ENCODE assay signal across 8 cellular contexts in genomic region chr15:77014137-77015081, GRCh38. TPM values are rescaled to one million over a fixed set of nuclear protein-coding genes. Genes with fewer than 3 reads are reported as not detected.
DNase-seq lines count a peak whose midpoint lies in the region; ATAC-seq, FAIRE-seq and TF ChIP-seq lines count a peak whose summit lies in the region.

No MANE protein-coding gene starts in this region.

- H3K9me2 ChIP-seq in GM23338 (ENCODE audit: insufficient read depth) = no peaks in the 10 kb centered on the region

- no peaks in the 10 kb centered on the region for H3F3A ChIP-seq in GM23338 (replicated peaks; ENCODE audit: low read depth)

- intact Hi-C loops in heart left ventricle (cut with DNase I) (no loop called here), left ventricle myocardium inferior (cut with micrococcal nuclease) (no loop called here), K562 (cut with micrococcal nuclease) (no loop called here), aorta (cut with DNase I) (no loop called here), mammary epithelial cell (cut with micrococcal nuclease) (no loop called here)

- H3K27ac ChIP-seq in heart left ventricle (peak overlapping the region in 1 of 12 donors; percentile 77), left ventricle myocardium inferior (replicated peaks) (no peak overlapping the region), K562 (ENCODE audit: extremely low read depth, low read depth, low read length) (no peak overlapping the region), aorta (ENCODE audit: low read depth in 1 of 2, low read length in 2 of 2) (no peak overlapping the region), GM23338 (ENCODE audit: low read depth) (no peak overlapping the region), mammary epithelial cell (ENCODE audit: insufficient read depth, low read depth, low read length) (no peak overlapping the region)

- H3K4me3 ChIP-seq in heart left ventricle = no peak overlapping the region
- H3K4me3 ChIP-seq in left ventricle myocardium inferior = no peak overlapping the region
- H3K4me3 ChIP-seq in K562 = no peak overlapping the region
- no peak overlapping the region for H3K4me3 ChIP-seq in aorta (ENCODE audit: low read length in 2 of 2)
- H3K4me3 ChIP-seq in GM23338 = no peak overlapping the region
- H3K4me3 ChIP-seq in mammary epithelial cell (replicated peaks in 1 of 3; ENCODE audit: insufficient read depth in 1 of 3, low read depth in 2 of 3, low read length in 3 of 3) = no peak overlapping the region

- POLR2A ChIA-PET in K562 (lab: Yijun Ruan, JAX) = interaction anchor here (0.6 kb wide), 1 partner anchor 946 kb away, joined by 4 read pairs; no protein-coding TSS in a partner anchor

- H3K27me3 Mint-ChIP-seq in GM23338 (ENCODE audit: insufficient read depth, low read depth, poor library complexity) = peaks cover 10% of the 10 kb centered on the region

- 85 to 90% (median 89%) methylated on average over 22 to 23 of the region's 23 CpGs for WGBS in heart left ventricle, 4 donors
- WGBS in K562 (ENCODE audit: insufficient coverage, low coverage, missing lambda C conversion rate) = 15% methylated on average over 22 of the region's 23 CpGs
- WGBS in aorta, 2 donors = 88 to 90% methylated on average over 23 of the region's 23 CpGs
- WGBS in mammary epithelial cell (ENCODE audit: low coverage, missing lambda C conversion rate) = 85% methylated on average over 19 of the region's 23 CpGs

- no peak overlapping the region for H2AFZ ChIP-seq in K562 (ENCODE audit: low read depth, low read length)
- H2AFZ ChIP-seq in GM23338 = no peak overlapping the region
- no peak overlapping the region for H2AFZ ChIP-seq in mammary epithelial cell (ENCODE audit: low read depth, low read length)

- H3K79me2 ChIP-seq in K562 (ENCODE audit: control insufficient read depth, insufficient read depth, low read length) = no peaks in the 10 kb centered on the region
- no peaks in the 10 kb centered on the region for H3K79me2 ChIP-seq in GM23338 (replicated peaks; ENCODE audit: insufficient read depth)
- H3K79me2 ChIP-seq in mammary epithelial cell (ENCODE audit: insufficient read depth, low read length) = no peaks in the 10 kb centered on the region

- ATAC-seq in heart left ventricle = peak in 3 of 4 donors; percentile 47 to 60 (median 48)
- peak; percentile 57 for ATAC-seq in HG03432 (IDR thresholded peaks at IDR 0.05; ENCODE audit: unreplicated experiment)
- ATAC-seq in K562 = no peak
- no peak for ATAC-seq in aorta (ENCODE audit: low FRiP score)
- no peak for ATAC-seq in GM23338

- DNase-seq in heart left ventricle (peak in 3 of 5 donors; percentile 47 to 69 (median 62)), left ventricle myocardium inferior (no peak), K562 (ENCODE audit: extremely low read depth in 1 of 4, low spot score in 3 of 4) (no peak), aorta (peak; percentile 71 to 73), GM23338 (ENCODE audit: low spot score) (no peak), NCI-H82 treated with DMSO at 0.1 percent for 48 hours (lab: John Stamatoyannopoulos, UW; ENCODE audit: unreplicated experiment) (no peak), mammary epithelial cell (no peak)

- H3K9me3 Mint-ChIP-seq in GM23338 = no peaks in the 10 kb centered on the region

- H3K4me3 Mint-ChIP-seq in GM23338 = no peak overlapping the region

- no peak overlapping the region for H3K9ac ChIP-seq in K562 (ENCODE audit: insufficient read depth in 1 of 2, low read depth in 2 of 2, low read length in 2 of 2)
- no peak overlapping the region for H3K9ac ChIP-seq in mammary epithelial cell (ENCODE audit: insufficient read depth, low read length)

- H3K9me1 ChIP-seq in K562 (ENCODE audit: control insufficient read depth, insufficient read depth, low read length) = no peaks in the 10 kb centered on the region

- H3K9me3 ChIP-seq in heart left ventricle = no peaks in the 10 kb centered on the region
- no peaks in the 10 kb centered on the region for H3K9me3 ChIP-seq in left ventricle myocardium inferior (replicated peaks)
- H3K9me3 ChIP-seq in K562 (replicated peaks; ENCODE audit: control insufficient read depth, insufficient read depth, low read depth, low read length) = no peaks in the 10 kb centered on the region
- no peaks in the 10 kb centered on the region for H3K9me3 ChIP-seq in aorta (ENCODE audit: control insufficient read depth, low read length)
- H3K9me3 ChIP-seq in mammary epithelial cell (replicated peaks; ENCODE audit: insufficient read depth, low read length) = no peaks in the 10 kb centered on the region

- dilution Hi-C loops in mammary epithelial cell (cut with HindIII; ENCODE audit: low sequenced_read_pairs) = no loop called here

- H3K27ac Mint-ChIP-seq in GM23338 = no peak overlapping the region

- in situ Hi-C loops in K562 (cut with MboI) = no loop called here
- in situ Hi-C loops in mammary epithelial cell (cut with MboI; ENCODE audit: low sequenced_read_pairs in 2 of 2) = no loop called here

- BruUV-seq in K562 (replicated peaks; lab: Mats Ljungman, UMichigan) (no TSS peak), mammary epithelial cell (replicated peaks; lab: Mats Ljungman, UMichigan) (no TSS peak)

- H3K27me3 ChIP-seq in heart left ventricle (no peaks in the 10 kb centered on the region), left ventricle myocardium inferior (ENCODE audit: low read depth) (no peaks in the 10 kb centered on the region), K562 (ENCODE audit: control insufficient read depth in 2 of 2, insufficient read depth in 2 of 2, low read length in 2 of 2) (peaks cover 18 to 68% of the 10 kb centered on the region in 2 experiments), aorta (ENCODE audit: control insufficient read depth in 1 of 2, insufficient read depth in 2 of 2, low read length in 1 of 2) (no peaks in the 10 kb centered on the region), GM23338 (ENCODE audit: insufficient read depth) (no peaks in the 10 kb centered on the region), mammary epithelial cell (ENCODE audit: insufficient read depth, low read length) (no peaks in the 10 kb centered on the region)

- TF ChIP-seq CTCF in heart left ventricle (IDR thresholded peaks at IDR 0.05) (no peak), left ventricle myocardium inferior (IDR thresholded peaks at IDR 0.05; ENCODE audit: borderline replicate concordance) (no peak), K562 (IDR thresholded peaks at IDR 0.05 in 2 of 3, conservative IDR thresholded peaks at IDR 0.05 in 1 of 3; ENCODE audit: insufficient read depth in 2 of 3, low read depth in 1 of 3, low read length in 3 of 3) (no peak), GM23338 (conservative IDR thresholded peaks at IDR 0.05; ENCODE audit: low read depth in 2 of 2) (no peak), mammary epithelial cell (conservative IDR thresholded peaks at IDR 0.05 in 1 of 2, IDR thresholded peaks at IDR 0.05 in 1 of 2; ENCODE audit: extremely low read depth in 1 of 2, insufficient read depth in 1 of 2, low read depth in 1 of 2, low read length in 2 of 2) (no peak)

- no peaks in the 10 kb centered on the region for H3K36me3 Mint-ChIP-seq in GM23338 (ENCODE audit: low read depth)

- H3K4me2 ChIP-seq in K562 (ENCODE audit: insufficient read depth, low read length) (no peak overlapping the region), GM23338 (no peak overlapping the region), mammary epithelial cell (ENCODE audit: insufficient read depth, low read depth, low read length) (no peak overlapping the region)

- H4K20me1 ChIP-seq in K562 (replicated peaks; ENCODE audit: control insufficient read depth, insufficient read depth, low read length) = 0 out of 2 replicates have a peak, but pooled peaks cover 7% of the 10 kb centered on the region
- no peaks in the 10 kb centered on the region for H4K20me1 ChIP-seq in GM23338 (replicated peaks; ENCODE audit: insufficient read depth)
- H4K20me1 ChIP-seq in mammary epithelial cell (ENCODE audit: insufficient read depth, low read length) = no peaks in the 10 kb centered on the region

- no peak for TF ChIP-seq EP300 in K562 (IDR thresholded peaks at IDR 0.05; ENCODE audit: low read length)

- no peaks in the 10 kb centered on the region; the same call in 2 of the 3 replicates for H3K4me1 Mint-ChIP-seq in GM23338

- FAIRE-seq in K562 (lab: Jason Lieb, UNC) = no peak

- CTCF ChIA-PET in K562 (lab: Yijun Ruan, JAX; ENCODE audit: low intra/inter-chr PET ratio) (no interaction called here), mammary epithelial cell (lab: Charles Lee; ENCODE audit: low non-redundant PET) (interaction anchor here (0.6 kb wide), 1 partner anchor 939 kb away, joined by 3 read pairs; no protein-coding TSS in a partner anchor)

- H3K36me3 ChIP-seq in heart left ventricle (peaks cover 0 to 11% (median 0%) of the 10 kb centered on the region in 9 donors), left ventricle myocardium inferior (no peaks in the 10 kb centered on the region), K562 (ENCODE audit: control insufficient read depth, insufficient read depth, low read length) (no peaks in the 10 kb centered on the region), aorta (ENCODE audit: control insufficient read depth in 1 of 2, insufficient read depth in 2 of 2, low read length in 1 of 2) (no peaks in the 10 kb centered on the region), GM23338 (ENCODE audit: insufficient read depth) (no peaks in the 10 kb centered on the region), mammary epithelial cell (ENCODE audit: insufficient read depth, low read length) (no peaks in the 10 kb centered on the region)

- H3K4me1 ChIP-seq in heart left ventricle = peaks cover 0 to 81% (median 3%) of the 10 kb centered on the region in 12 donors
- peaks cover 14% of the 10 kb centered on the region for H3K4me1 ChIP-seq in left ventricle myocardium inferior
- H3K4me1 ChIP-seq in K562 (replicated peaks in 1 of 2; ENCODE audit: control insufficient read depth in 2 of 2, insufficient read depth in 2 of 2, low read length in 2 of 2) = no peaks in the 10 kb centered on the region
- no peaks in the 10 kb centered on the region for H3K4me1 ChIP-seq in aorta (ENCODE audit: control insufficient read depth in 1 of 2, insufficient read depth in 2 of 2, low read length in 2 of 2)
- H3K4me1 ChIP-seq in GM23338 (ENCODE audit: insufficient read depth) = no peaks in the 10 kb centered on the region
- no peaks in the 10 kb centered on the region for H3K4me1 ChIP-seq in mammary epithelial cell (ENCODE audit: insufficient read depth, low read length)

- no peak for TF ChIP-seq RAD21 in K562 (CRISPR knock-in tag; conservative IDR thresholded peaks at IDR 0.05 in 1 of 2, IDR thresholded peaks at IDR 0.05 in 1 of 2)

- TF ChIP-seq POLR2A in heart left ventricle (IDR thresholded peaks at IDR 0.05) (no peak), K562 (conservative IDR thresholded peaks at IDR 0.05) (no peak)

RNA-seq across cellular contexts. Expression of gene PSTPIP1, which starts 19.5 kb away (rescaled TPM):
- 10 to 100 TPM in 2 of 9 donors, 1 to 10 TPM in 7; 1.3 to 17.2 (median 2.9) TPM for total RNA-seq in heart left ventricle
- 1 to 10 TPM; 2.9 to 3.2 TPM for polyA plus RNA-seq in heart left ventricle
- 3.5 TPM for total RNA-seq in left ventricle myocardium inferior
- total RNA-seq in K562 (2011; cell fraction: chromatin; rRNA removed; ENCODE audit: low replicate concordance) = not detected in 2 replicates
- total RNA-seq in K562 (2011; cell fraction: nucleolus; rRNA removed) = not detected in 2 replicates
- total RNA-seq in K562 (2011; cell fraction: nucleoplasm; rRNA removed) = not detected in 2 replicates
- not detected in 2 replicates for total RNA-seq in K562 (2014; rRNA removed)
- total RNA-seq in K562 (2014; rRNA removed; fragmentation: Illumina TruSeq; extraction: Trizol) = not detected in 2 replicates
- not detected in 2 replicates for total RNA-seq in K562 (2015; rRNA removed; fragmentation: Illumina TruSeq; extraction: Trizol)
- 0.58 TPM in 1 of 2 replicates, not detected in the other for total RNA-seq in K562 (2021)
- not detected in 2 replicates for polyA plus RNA-seq in K562 (2011; rRNA removed)
- polyA plus RNA-seq in K562 (2011; cell fraction: cytosol; rRNA removed) = 0.12 TPM in 1 of 2 replicates, not detected in the other
- polyA plus RNA-seq in K562 (2011; cell fraction: nucleus; rRNA removed) = 0.11 and 0.15 TPM in 2 replicates
- not detected in 2 replicates for polyA plus RNA-seq in K562 (2012)
- not detected in 2 replicates for polyA plus RNA-seq in K562 (2014; fragmentation: Illumina TruSeq; extraction: Trizol)
- polyA plus RNA-seq in K562 (2014; fragmentation: Nextera tagmentation; extraction: Ambion mirVana) = not detected
- polyA plus RNA-seq in K562 (2014; rRNA removed) = not detected in 2 replicates
- polyA minus RNA-seq in K562 (2011; rRNA and poly(A)+ RNA removed) = not detected in 2 replicates
- polyA minus RNA-seq in K562 (2011; cell fraction: cytosol; rRNA and poly(A)+ RNA removed) = not detected in 2 replicates
- not detected in 2 replicates for polyA minus RNA-seq in K562 (2011; cell fraction: nucleus; rRNA and poly(A)+ RNA removed)
- total RNA-seq in aorta = 10 to 100 TPM; 14.1 to 42.9 TPM
- polyA plus RNA-seq in aorta = 10 to 100 TPM; 16.5 to 30.4 TPM
- 0.19 and 0.80 TPM in 2 replicates for total RNA-seq in GM23338 (2014; rRNA removed; shearing (Covaris generic))
- 3.7 TPM in 2 replicates for polyA plus RNA-seq in GM23338 (2016; fragmentation: Nextera tagmentation; extraction: Ambion mirVana)
- 1 to 10 TPM in 1 of 2 donors, under 1 TPM in 1; 0.67 to 3.5 TPM for total RNA-seq in mammary epithelial cell
- polyA plus RNA-seq in mammary epithelial cell = 2.1 TPM
- polyA minus RNA-seq in mammary epithelial cell = 3.3 TPM

RNA-seq across cellular contexts. Expression of gene TSPAN3, which starts 56.5 kb away (rescaled TPM):
- total RNA-seq in heart left ventricle = 100 to 1,000 TPM in 8 of 9 donors, 10 to 100 TPM in 1; 90.4 to 218 (median 133) TPM
- polyA plus RNA-seq in heart left ventricle = 100 to 1,000 TPM in 1 of 2 donors, 10 to 100 TPM in 1; 58.1 to 247 TPM
- 98.6 TPM for total RNA-seq in left ventricle myocardium inferior
- total RNA-seq in K562 (2011; cell fraction: chromatin; rRNA removed; ENCODE audit: low replicate concordance) = 90.2 and 103 TPM in 2 replicates
- 110 and 114 TPM in 2 replicates for total RNA-seq in K562 (2011; cell fraction: nucleolus; rRNA removed)
- total RNA-seq in K562 (2011; cell fraction: nucleoplasm; rRNA removed) = 163 and 180 TPM in 2 replicates
- total RNA-seq in K562 (2014; rRNA removed) = 48.5 and 51.8 TPM in 2 replicates
- 71.1 and 79.7 TPM in 2 replicates for total RNA-seq in K562 (2014; rRNA removed; fragmentation: Illumina TruSeq; extraction: Trizol)
- total RNA-seq in K562 (2015; rRNA removed; fragmentation: Illumina TruSeq; extraction: Trizol) = 69.0 and 71.4 TPM in 2 replicates
- total RNA-seq in K562 (2021) = 57.8 and 67.0 TPM in 2 replicates
- 116 and 144 TPM in 2 replicates for polyA plus RNA-seq in K562 (2011; rRNA removed)
- polyA plus RNA-seq in K562 (2011; cell fraction: cytosol; rRNA removed) = 118 and 156 TPM in 2 replicates
- 51.9 and 77.1 TPM in 2 replicates for polyA plus RNA-seq in K562 (2011; cell fraction: nucleus; rRNA removed)
- polyA plus RNA-seq in K562 (2012) = 61.0 and 74.1 TPM in 2 replicates
- 60.7 and 72.8 TPM in 2 replicates for polyA plus RNA-seq in K562 (2014; fragmentation: Illumina TruSeq; extraction: Trizol)
- 10 to 100 TPM; 14.3 to 21.2 TPM for polyA plus RNA-seq in K562 (2014; fragmentation: Nextera tagmentation; extraction: Ambion mirVana)
- 66.8 and 82.4 TPM in 2 replicates for polyA plus RNA-seq in K562 (2014; rRNA removed)
- polyA minus RNA-seq in K562 (2011; rRNA and poly(A)+ RNA removed) = 132 and 154 TPM in 2 replicates
- polyA minus RNA-seq in K562 (2011; cell fraction: cytosol; rRNA and poly(A)+ RNA removed) = 51.4 and 59.6 TPM in 2 replicates
- 12.3 and 25.8 TPM in 2 replicates for polyA minus RNA-seq in K562 (2011; cell fraction: nucleus; rRNA and poly(A)+ RNA removed)
- total RNA-seq in aorta = 100 to 1,000 TPM; 106 to 121 TPM
- polyA plus RNA-seq in aorta = 100 to 1,000 TPM; 107 to 123 TPM
- total RNA-seq in GM23338 (2014; rRNA removed; shearing (Covaris generic)) = 135 and 159 TPM in 2 replicates
- 72.2 and 72.5 TPM in 2 replicates for polyA plus RNA-seq in GM23338 (2016; fragmentation: Nextera tagmentation; extraction: Ambion mirVana)
- total RNA-seq in mammary epithelial cell = 100 to 1,000 TPM in 1 of 2 donors, 10 to 100 TPM in 1; 80.0 to 100 TPM
- 148 TPM for polyA plus RNA-seq in mammary epithelial cell
- 227 TPM for polyA minus RNA-seq in mammary epithelial cell

Comparison
In these comparisons a context has a peak if more than half of its experiments do, and no peak if none do; other contexts are left out.
1. DNase-seq: peak in heart left ventricle (3 of 5) and aorta (2 of 2); none in left ventricle myocardium inferior (single experiment), K562 (0 of 4), GM23338 (single experiment), NCI-H82 treated with DMSO at 0.1 percent for 48 hours (single experiment) and mammary epithelial cell (single experiment).
2. ATAC-seq: peak in heart left ventricle (3 of 4) and HG03432 (single experiment); none in K562 (single experiment), aorta (single experiment) and GM23338 (single experiment).